Comparison of ENCODE assay signal across 8 cellular contexts in genomic region chr3:98522538-98523281, GRCh38. TPM values are rescaled to one million over a fixed set of nuclear protein-coding genes. Genes with fewer than 3 reads are reported as not detected.
DNase-seq lines count a peak whose midpoint lies in the region; ATAC-seq, FAIRE-seq and TF ChIP-seq lines count a peak whose summit lies in the region.

Gene CLDND1 (minus strand): TSS chr3:98522902. CDS start chr3:98521424, 1,478 bp downstream.

- intact Hi-C loops in cardiac septum (cut with DNase I) = loop anchor here (2.0 to 10.0 kb wide), 3 partner anchors 70 to 758 kb away; partner anchors contain the start of genes ARL6, CPOX and DCBLD2
- intact Hi-C loops in transverse colon (cut with DNase I; ENCODE audit: low total_unique reads) = loop anchor here (5.0 kb wide), 2 partner anchors 70 to 380 kb away; partner anchors contain the start of genes CPOX and DCBLD2

- peak within 1 kb of the TSS; percentile 94 for H3K4me3 ChIP-seq in trophoblast cell (ENCODE audit: low read depth, low read length)
- H3K4me3 ChIP-seq in transverse colon = peak within 1 kb of the TSS; percentile 56 to 93 (median 89)

- in situ Hi-C loops in transverse colon (cut with MboI; ENCODE audit: low pct_ligation_motif_present in 1 of 4, low pct_unique_long_range_greater_than_20kb in 1 of 4, low sequenced_read_pairs in 3 of 4) = no loop called here

- no peak for TF ChIP-seq EP300 in transverse colon (IDR thresholded peaks at IDR 0.05; ENCODE audit: low read depth)

- H2AFZ ChIP-seq in trophoblast cell (ENCODE audit: insufficient read depth, low read length, poor library complexity) = peak within 1 kb of the TSS; percentile 95

- peak within 1 kb of the TSS; percentile 83 for H4K8ac ChIP-seq in trophoblast cell (ENCODE audit: low read depth, low read length)

- POLR2A ChIA-PET in T-cell (lab: Charles Lee) = interaction anchor here (0.5 to 2.4 kb wide), 11 partner anchors 15 to 1875 kb away, joined by 3 to 49 read pairs (median 3); partner anchors contain the start of genes DCBLD2 (in 1 of the 2) and TBC1D23 (in 1 of the 2)

- no peaks in the 10 kb centered on the region for H3K9me3 Mint-ChIP-seq in T-cell

- TF ChIP-seq CTCF in transverse colon (IDR thresholded peaks at IDR 0.05) = no peak

- peak within 1 kb of the TSS; percentile 93 for H3K9ac ChIP-seq in trophoblast cell (ENCODE audit: low read length)

- H3K27me3 Mint-ChIP-seq in T-cell = no peaks in the 10 kb centered on the region

- H3K4ac ChIP-seq in trophoblast cell (ENCODE audit: low read depth, low read length) = peak within 1 kb of the TSS; percentile 46

- peaks cover 4% of the 10 kb centered on the region for H3K79me1 ChIP-seq in trophoblast cell (ENCODE audit: low read length)

- TF ChIP-seq POLR2A in GM12891 (IDR thresholded peaks at IDR 0.05; ENCODE audit: low read depth, low read length) = peak; percentile 97
- peak; percentile 94 for TF ChIP-seq POLR2A in transverse colon (IDR thresholded peaks at IDR 0.05)

- no peak within 1 kb of the TSS for H3K23ac ChIP-seq in trophoblast cell (ENCODE audit: low read length)

- H2BK120ac ChIP-seq in trophoblast cell (ENCODE audit: insufficient read depth, low read length, poor library complexity) = peak within 1 kb of the TSS; percentile 79

- ATAC-seq in HG02840 (IDR thresholded peaks at IDR 0.05; ENCODE audit: low FRiP score, unreplicated experiment) (peak; percentile 91), T-cell (replicated peaks in 1 of 4) (peak; percentile 95 to 99 (median 97))

- H3K4me2 ChIP-seq in trophoblast cell (ENCODE audit: low read length) = peak within 1 kb of the TSS; percentile 78

- peak within 1 kb of the TSS; percentile 95 to 97 for H3K27ac Mint-ChIP-seq in T-cell

- no peak within 1 kb of the TSS for H2BK12ac ChIP-seq in trophoblast cell (ENCODE audit: low read length)

- peak within 1 kb of the TSS; percentile 86 for H3K14ac ChIP-seq in trophoblast cell (ENCODE audit: low read length)

- H3K27me3 ChIP-seq in trophoblast cell (ENCODE audit: insufficient read depth, low read length) (no peaks in the 10 kb centered on the region), transverse colon (no peaks in the 10 kb centered on the region)

- H4K12ac ChIP-seq in trophoblast cell (ENCODE audit: low read depth, low read length) = peak within 1 kb of the TSS; percentile 80

- H3K18ac ChIP-seq in trophoblast cell (ENCODE audit: low read length) = peak within 1 kb of the TSS; percentile 89

- FAIRE-seq in GM12891 (lab: Jason Lieb, UNC) = peak; percentile 100

- DNase-seq in GM12891 (ENCODE audit: insufficient read length, low spot score) (peak; percentile 82), NCI-H1436 treated with DMSO at 0.1 percent for 48 hours (lab: John Stamatoyannopoulos, UW) (peak; percentile 72), T-cell (peak; percentile 92 to 97 (median 95)), cardiac septum (ENCODE audit: low spot score) (peak; percentile 99), trophoblast cell (peak; percentile 98), transverse colon (peak; percentile 98)

- peaks cover 3% of the 10 kb centered on the region in 2 experiments for H3K4me1 ChIP-seq in trophoblast cell (ENCODE audit: control insufficient read depth in 1 of 2, insufficient read depth in 2 of 2, low read length in 2 of 2)
- peaks cover 9 to 15% (median 12%) of the 10 kb centered on the region in 4 donors for H3K4me1 ChIP-seq in transverse colon

- peaks cover 40% of the 10 kb centered on the region for H3K36me3 Mint-ChIP-seq in T-cell

- peaks cover 50 to 58% (median 51%) of the 10 kb centered on the region in 3 donors for H3K4me1 Mint-ChIP-seq in T-cell

- WGBS in adipose tissue, 3 donors = 0 to 1% (median 1%) methylated on average over 45 to 63 of the region's 63 CpGs
- WGBS in trophoblast cell (ENCODE audit: extremely low coverage, insufficient coverage, insufficient read length) = no CpG with 5 or more reads among the region's 63 CpGs
- 0% methylated on average over 8 to 56 of the region's 63 CpGs for WGBS in transverse colon (ENCODE audit: low coverage in 1 of 2), 2 donors

- peak within 1 kb of the TSS; percentile 68 for H2AK5ac ChIP-seq in trophoblast cell (ENCODE audit: low read length)

- CTCF ChIA-PET in T-cell (lab: Charles Lee) = interaction anchor here in 1 of 2 donors (0.6 to 2.0 kb wide), 17 partner anchors 14 to 497 kb away, joined by 3 to 15 read pairs (median 4); partner anchors contain the start of gene CPOX

- peak within 1 kb of the TSS; percentile 71 for H4K91ac ChIP-seq in trophoblast cell (ENCODE audit: low read depth, low read length)

- H3K79me2 ChIP-seq in trophoblast cell (ENCODE audit: control insufficient read depth, insufficient read depth, low read length, poor library complexity) = peaks cover 2% of the 10 kb centered on the region

- H2BK5ac ChIP-seq in trophoblast cell (ENCODE audit: low read depth, low read length, poor library complexity) = peak within 1 kb of the TSS; percentile 84

- H3K4me3 Mint-ChIP-seq in T-cell = peak within 1 kb of the TSS; percentile 77 to 95 (median 94)

- H3K27ac ChIP-seq in adipose tissue (ENCODE audit: low read depth, low read length) (peak within 1 kb of the TSS; percentile 55), trophoblast cell (ENCODE audit: low read depth, low read length) (peak within 1 kb of the TSS; percentile 84), transverse colon (peak within 1 kb of the TSS; percentile 93 to 98 (median 96))

- H3K9me3 ChIP-seq in trophoblast cell (ENCODE audit: insufficient read depth, low read depth, low read length) (no peaks in the 10 kb centered on the region), transverse colon (no peaks in the 10 kb centered on the region)

- H3K36me3 ChIP-seq in trophoblast cell (ENCODE audit: control insufficient read depth in 1 of 2, insufficient read depth in 2 of 2, low read length in 2 of 2) (peaks cover 2 to 3% of the 10 kb centered on the region in 2 experiments), transverse colon (peaks cover 0 to 10% (median 2%) of the 10 kb centered on the region in 4 donors)

TF ChIP-seq in GM12891, 5 proteins besides CTCF, POLR2A, EP300 and RAD21:
- peak; percentile 98 for TF ChIP-seq POLR2AphosphoS5 (IDR thresholded peaks at IDR 0.05; ENCODE audit: low read depth, low read length)
- peak; percentile 35 for TF ChIP-seq PAX5 (IDR thresholded peaks at IDR 0.05; ENCODE audit: insufficient read depth, low read length, severe bottlenecking)
- TF ChIP-seq TAF1 (IDR thresholded peaks at IDR 0.05; ENCODE audit: low read depth, low read length) = peak; percentile 57; the same call in 1 of the 2 replicates
- 0 out of 2 replicates have a peak, but pooled peaks have one; percentile 42 for TF ChIP-seq SPI1 (IDR thresholded peaks at IDR 0.05; ENCODE audit: low read depth, low read length)
- peak; percentile 91 for TF ChIP-seq POU2F2 (IDR thresholded peaks at IDR 0.05; ENCODE audit: low read depth, low read length)

RNA-seq across cellular contexts. Expression of gene CLDND1, which starts in this region (rescaled TPM):
- polyA plus RNA-seq in GM12891 (2012; ENCODE audit: low read depth, missing spikeins) = 94.1 TPM
- total RNA-seq in T-cell (100 to 1,000 TPM; 133 to 404 (median 264) TPM), cardiac septum (80.8 TPM), transverse colon (100 to 1,000 TPM; 105 to 202 (median 162) TPM)
- 10 to 100 TPM; 23.0 to 62.4 (median 60.4) TPM for polyA plus RNA-seq in adipose tissue
- 111 and 117 TPM in 2 replicates for polyA plus RNA-seq in trophoblast cell (2013)

Comparison
In these comparisons a context has a peak if more than half of its experiments do, and no peak if none do; other contexts are left out.
1. Peak in every context shown above with its lines: DNase-seq, ATAC-seq, H3K4me3 ChIP-seq and H3K27ac ChIP-seq.